Comparison of ENCODE assay signal across 15 cellular contexts in the genomic region with DNA sequence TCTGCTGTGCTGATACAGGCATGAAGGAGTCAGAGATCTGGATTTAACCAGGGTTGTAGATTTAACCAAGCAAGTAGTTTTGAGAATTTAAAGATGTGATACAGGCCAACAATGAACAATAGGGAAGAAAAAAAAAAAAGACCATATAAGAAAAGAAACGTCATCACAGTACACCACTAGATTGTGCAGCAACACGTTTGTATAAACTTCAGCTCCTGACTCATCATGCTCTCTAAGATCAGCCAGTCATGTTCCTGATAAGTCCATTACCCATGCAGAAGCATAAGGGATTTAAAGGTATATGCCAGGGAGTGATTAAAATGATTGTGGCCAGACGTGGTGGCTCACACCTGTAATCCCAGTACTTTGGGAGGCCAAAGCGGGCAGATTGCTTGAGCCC. TPM values are rescaled to one million over a fixed set of nuclear protein-coding genes. Genes with fewer than 3 reads are reported as not detected.
A peak's percentile ranks its signal among the peaks of the same experiment; 100 is the strongest.
DNase-seq lines count a peak whose midpoint lies in the region; ATAC-seq, FAIRE-seq and TF ChIP-seq lines count a peak whose summit lies in the region.
"Had no signal": no experiment of that assay in that cellular context is flagged by ENCODE, and none has a peak within 500 bp of the region (broad histone marks: within the 10 kb centered on the region; RNA-seq: fewer than 3 reads in every experiment).

No MANE protein-coding gene starts in this region.

- H3K27ac ChIP-seq in RWPE1 (no peak overlapping the region), small intestine (ENCODE audit: low read depth in 1 of 2, low read length in 1 of 2) (no peak overlapping the region)
- H3K27ac ChIP-seq: transverse colon had no signal

- 51 to 56% (median 54%) methylated on average over 4 of the region's 4 CpGs for WGBS in small intestine, 3 donors

- no peak for ATAC-seq in GM18498 (IDR thresholded peaks at IDR 0.05; ENCODE audit: unreplicated experiment)

- FAIRE-seq in small intestine (lab: Jason Lieb, UNC) = no peak
- FAIRE-seq: A204.1, GM12891 had no signal

- CTCF ChIA-PET in RWPE1 (lab: Yijun Ruan, JAX) = interaction anchor here (0.5 to 0.6 kb wide), 2 partner anchors 68 to 69 kb away, joined by 3 to 4 read pairs; a partner anchor contains a TSS

- H3K4me3 ChIP-seq in small intestine (ENCODE audit: low read depth in 1 of 2, low read length in 2 of 2) = no peak overlapping the region
- H3K4me3 ChIP-seq: transverse colon had no signal

- TF ChIP-seq CTCF in RWPE1 (conservative IDR thresholded peaks at IDR 0.05; ENCODE audit: low read depth) = no peak

- POLR2A ChIA-PET in RWPE1 (lab: Yijun Ruan, JAX; ENCODE audit: low non-redundant PET) = no interaction called here

- DNase-seq in NOMO-1 treated with DMSO at 0.1 percent for 48 hours (lab: John Stamatoyannopoulos, UW; ENCODE audit: unreplicated experiment) (peak; percentile 12), NOMO-1 treated with dmso at 0.1 percent for 144 hours (lab: John Stamatoyannopoulos, UW; ENCODE audit: unreplicated experiment) (no peak), RWPE1 (ENCODE audit: low spot score) (peak; percentile 55), fibroblast of gingiva (ENCODE audit: low read depth) (peak; percentile 39), small intestine (peak; percentile 40), ecto neural progenitor cell (ENCODE audit: low spot score) (no peak), cortex of kidney (lab: John Stamatoyannopoulos, UW) (no peak)
- DNase-seq: activated naive CD8-positive, alpha-beta T cell treated with anti-CD3 and anti-CD28 coated beads, Interleukin-2, amount 10 ng/mL, durations not matched to agents 7 days and 5 days; DMS153; NCI-H1105 treated with DMSO at 0.1 percent for 48 hours; SHP77; transverse colon had no signal

- H3K36me3 ChIP-seq in small intestine (ENCODE audit: control insufficient read depth in 2 of 2, insufficient read depth in 2 of 2, low read length in 2 of 2) = no peaks in the 10 kb centered on the region
- H3K36me3 ChIP-seq: transverse colon had no signal

- H3K4me1 ChIP-seq in small intestine (ENCODE audit: control insufficient read depth in 2 of 2, insufficient read depth in 1 of 2, low read depth in 1 of 2, low read length in 1 of 2) = peaks cover 0 to 2% of the 10 kb centered on the region in 2 donors
- H3K4me1 ChIP-seq: transverse colon had no signal

- H3K9me3 ChIP-seq in small intestine (ENCODE audit: control insufficient read depth, low read depth) = no peaks in the 10 kb centered on the region
- H3K9me3 ChIP-seq: transverse colon had no signal

- peaks cover 0 to 3% of the 10 kb centered on the region in 2 donors for H3K27me3 ChIP-seq in small intestine (ENCODE audit: control insufficient read depth in 2 of 2, insufficient read depth in 2 of 2, low read length in 2 of 2)

RNA-seq across cellular contexts. Expression of a gene that starts 22.3 kb away (rescaled TPM):
- under 1 TPM in 1 of 3 donors, not detected in 2; 0.28 TPM for polyA plus RNA-seq in small intestine

RNA-seq across cellular contexts. Expression of a gene that starts 32.8 kb away (rescaled TPM):
- polyA plus RNA-seq in small intestine = 1 to 10 TPM in 2 of 3 donors, under 1 TPM in 1; 0.54 to 1.1 (median 1.1) TPM

Comparison
In these comparisons a context has a peak if more than half of its experiments do, and no peak if none do; other contexts are left out.
1. DNase-seq: peak in NOMO-1 treated with DMSO at 0.1 percent for 48 hours (single experiment), RWPE1 (single experiment), fibroblast of gingiva (single experiment) and small intestine (single experiment); none in NOMO-1 treated with dmso at 0.1 percent for 144 hours (single experiment), ecto neural progenitor cell (single experiment) and cortex of kidney (single experiment).